ENCODE assay signal across 27 cellular contexts in genomic region chr16:72569677-72570076, GRCh38.
"Had no signal": no experiment of that assay in that cellular context is flagged by ENCODE, and none has a peak within 500 bp of the region (broad histone marks: within the 10 kb centered on the region; RNA-seq: fewer than 3 reads in every experiment).

No MANE protein-coding gene starts in this region.

- H3K27me3 Mint-ChIP-seq: dendritic cell treated with granulocyte-macrophage colony-stimulating factor and Interleukin-4, amounts not matched to agents 40 ng/mL and 50 ng/mL, for 4 days; stimulated activated naive CD8-positive, alpha-beta T cell treated with anti-CD3 and anti-CD28 coated beads, Interleukin-15, amount 100 ng/mL, for 72 hours had no signal

- H3K4me2 ChIP-seq: smooth muscle cell had no signal

- H3K4me1 Mint-ChIP-seq: natural killer cell; neural crest cell; stimulated activated naive CD8-positive, alpha-beta T cell treated with anti-CD3 and anti-CD28 coated beads, Interleukin-15, amount 100 ng/mL, for 72 hours had no signal

- H3K27ac Mint-ChIP-seq: dendritic cell treated with granulocyte-macrophage colony-stimulating factor and Interleukin-4, amounts not matched to agents 40 ng/mL and 50 ng/mL, for 4 days; endodermal cell; natural killer cell; stimulated activated naive CD8-positive, alpha-beta T cell treated with anti-CD3 and anti-CD28 coated beads, Interleukin-15, amount 100 ng/mL, for 72 hours had no signal

- H3K4me3 Mint-ChIP-seq: dendritic cell treated with granulocyte-macrophage colony-stimulating factor and Interleukin-4, amounts not matched to agents 40 ng/mL and 50 ng/mL, for 4 days; endodermal cell; natural killer cell; neural crest cell; stimulated activated naive CD8-positive, alpha-beta T cell treated with anti-CD3 and anti-CD28 coated beads, Interleukin-15, amount 100 ng/mL, for 72 hours had no signal

- H3K4me1 ChIP-seq: esophagus muscularis mucosa, foreskin keratinocyte, gastroesophageal sphincter, heart right ventricle, lower lobe of right lung, pancreas, suprapubic skin, upper lobe of right lung, uterus had no signal

- H3K4me3 ChIP-seq: esophagus muscularis mucosa, gastroesophageal sphincter, heart right ventricle, lower lobe of right lung, pancreas, smooth muscle cell, suprapubic skin, transverse colon, upper lobe of right lung, uterus had no signal

- H3K9me3 ChIP-seq: esophagus muscularis mucosa, gastroesophageal sphincter, heart right ventricle, lower lobe of right lung, neutrophil, pancreas, suprapubic skin, transverse colon, upper lobe of right lung had no signal

- H3K27ac ChIP-seq: esophagus muscularis mucosa, foreskin keratinocyte, gastroesophageal sphincter, heart right ventricle, lower lobe of right lung, neutrophil, pancreas, suprapubic skin, transverse colon, upper lobe of right lung, uterus had no signal

- H3K9me3 Mint-ChIP-seq: dendritic cell treated with granulocyte-macrophage colony-stimulating factor and Interleukin-4, amounts not matched to agents 40 ng/mL and 50 ng/mL, for 4 days; natural killer cell; neural crest cell; stimulated activated naive CD8-positive, alpha-beta T cell treated with anti-CD3 and anti-CD28 coated beads, Interleukin-15, amount 100 ng/mL, for 72 hours had no signal

- H3K36me3 Mint-ChIP-seq: natural killer cell had no signal

- ATAC-seq: foreskin keratinocyte; gastroesophageal sphincter; heart right ventricle; left ventricle myocardium superior; lower lobe of right lung; natural killer cell; pancreas; sciatic nerve; stimulated activated naive CD8-positive, alpha-beta T cell treated with anti-CD3 and anti-CD28 coated beads, Interleukin-15, amount 100 ng/mL, for 72 hours; upper lobe of right lung had no signal

- DNase-seq: effector CD8-positive, alpha-beta T cell; endodermal cell; foreskin keratinocyte; glutamatergic neuron; heart right ventricle; hypothalamus; left ventricle myocardium superior; lower lobe of right lung; natural killer cell; pancreas; stimulated activated CD4-positive, alpha-beta T cell treated with anti-CD3 and anti-CD28 coated beads, Interleukin-12 subunit alpha, Interleukin-12 subunit beta, amount 100 ng/mL, for 4 hours; stimulated activated CD4-positive, alpha-beta T cell treated with anti-CD3 and anti-CD28 coated beads, Interleukin-1b, Interleukin-23, amount 100 ng/mL, for 48 hours; stimulated activated CD4-positive, alpha-beta T cell treated with anti-CD3 and anti-CD28 coated beads, Interleukin-4, amount 100 ng/mL, for 1 hour; stimulated activated CD8-positive, alpha-beta memory T cell treated with anti-CD3 and anti-CD28 coated beads, Interleukin-4, amount 100 ng/mL, for 48 hours; stimulated activated naive CD4-positive, alpha-beta T cell; stimulated activated naive CD8-positive, alpha-beta T cell treated with anti-CD3 and anti-CD28 coated beads, Interleukin-15, amount 100 ng/mL, for 72 hours; transverse colon; upper lobe of right lung; uterus had no signal

- H3K27me3 ChIP-seq: esophagus muscularis mucosa, foreskin keratinocyte, gastroesophageal sphincter, heart right ventricle, neutrophil, pancreas, suprapubic skin, transverse colon, upper lobe of right lung, uterus had no signal

- H3K36me3 ChIP-seq: esophagus muscularis mucosa, gastroesophageal sphincter, heart right ventricle, lower lobe of right lung, neutrophil, pancreas, suprapubic skin, transverse colon, upper lobe of right lung, uterus had no signal
